8 cellular contexts compared by ENCODE assay signal in genomic region chr6:34248727-34249468, GRCh38. TPM values are rescaled to one million over a fixed set of nuclear protein-coding genes. Genes with fewer than 3 reads are reported as not detected.
DNase-seq lines count a peak whose midpoint lies in the region; TF ChIP-seq lines count a peak whose summit lies in the region.

TSS of gene SMIM29 (minus strand) at chr6:34249006. CDS start at chr6:34247791, 1,215 bp downstream.

- peak; percentile 78 for TF ChIP-seq CTCF in HEK293 (tag by site-specific recombination; IDR thresholded peaks at IDR 0.05)
- TF ChIP-seq CTCF in neutrophil (IDR thresholded peaks at IDR 0.05), result peak; percentile 100
- no peak for TF ChIP-seq CTCF in subcutaneous adipose tissue (IDR thresholded peaks at IDR 0.05; ENCODE audit: low read depth)

- peaks cover 0 to 13% of the 10 kb centered on the region in 2 experiments; a peak in 1 of 3 replicates for H3K36me3 ChIP-seq in HEK293 (ENCODE audit: control insufficient read depth in 2 of 2, insufficient read depth in 1 of 2, low read length in 2 of 2)
- H3K36me3 ChIP-seq in SJSA1, result peaks cover 18% of the 10 kb centered on the region
- peaks cover 14% of the 10 kb centered on the region for H3K36me3 ChIP-seq in neutrophil

- H3K27me3 ChIP-seq in SJSA1 (replicated peaks) (no peaks in the 10 kb centered on the region), neutrophil (no peaks in the 10 kb centered on the region)

- peaks cover 3% of the 10 kb centered on the region for H3K4me1 ChIP-seq in HEK293 (ENCODE audit: control insufficient read depth, insufficient read depth, low read length)
- peaks cover 47% of the 10 kb centered on the region for H3K4me1 ChIP-seq in SJSA1 (replicated peaks)
- H3K4me1 ChIP-seq in neutrophil (ENCODE audit: control insufficient read depth in 1 of 2, insufficient read depth in 1 of 2, low read depth in 1 of 2, low read length in 1 of 2), result peaks cover 40 to 48% of the 10 kb centered on the region in 2 experiments

- peak within 1 kb of the TSS; percentile 56; the same call in 1 of the 2 replicates for H3K27ac ChIP-seq in HEK293 (ENCODE audit: extremely low read depth, low read depth, low read length)
- peak within 1 kb of the TSS; percentile 67 for H3K27ac ChIP-seq in SJSA1
- peak within 1 kb of the TSS; percentile 96 for H3K27ac ChIP-seq in neutrophil

- DNase-seq in GM03348 (ENCODE audit: low spot score) (peak; percentile 98), MV-4-11 (lab: John Stamatoyannopoulos, UW) (peak; percentile 86), SJSA1 (ENCODE audit: low read depth in 1 of 2, low spot score in 2 of 2) (peak; percentile 85 to 97), foreskin melanocyte (peak; percentile 88)
- DNase-seq in activated naive CD4-positive, alpha-beta T cell (lab: John Stamatoyannopoulos, UW), result peak; percentile 92 to 98 (median 94)

- CTCF ChIA-PET in HEK293 (lab: Yijun Ruan, JAX), result interaction anchor here (0.5 to 4.9 kb wide), 56 partner anchors 8 to 889 kb away, joined by 3 to 101 read pairs (median 5); partner anchors contain the start of genes HMGA1, NUDT3 and RPS10

- peak within 1 kb of the TSS; percentile 79 for H3K4me3 ChIP-seq in HEK293 (ENCODE audit: low read depth, low read length)
- H3K4me3 ChIP-seq in SJSA1, result peak within 1 kb of the TSS; percentile 65
- H3K4me3 ChIP-seq in neutrophil (ENCODE audit: low read depth in 1 of 2, low read length in 1 of 2), result peak within 1 kb of the TSS; percentile 87 to 92

- no peaks in the 10 kb centered on the region for H3K9me3 ChIP-seq in HEK293 (ENCODE audit: control insufficient read depth, insufficient read depth, low read depth, low read length)
- H3K9me3 ChIP-seq in SJSA1 (replicated peaks), result no peaks in the 10 kb centered on the region
- H3K9me3 ChIP-seq in neutrophil, result no peaks in the 10 kb centered on the region

- POLR2A ChIA-PET in HEK293 (lab: Yijun Ruan, JAX), result interaction anchor here (0.6 to 4.5 kb wide), 15 partner anchors 12 to 343 kb away, joined by 3 to 54 read pairs (median 4); partner anchors contain the start of genes HMGA1 and RPS10

TF ChIP-seq in HEK293, 187 proteins besides CTCF, POLR2A, EP300 and RAD21 (continues in another document):
- TF ChIP-seq ZFP37 (tag by site-specific recombination; IDR thresholded peaks at IDR 0.05) (peak; percentile 83), ZFP69B (tag by site-specific recombination; IDR thresholded peaks at IDR 0.05) (peak; percentile 26; the same call in 1 of the 2 replicates), ZNF843 (tag by site-specific recombination; IDR thresholded peaks at IDR 0.05) (peak; percentile 33; the same call in 1 of the 2 replicates), ZNF280C (tag by site-specific recombination; IDR thresholded peaks at IDR 0.05) (no peak), REST (tag by site-specific recombination; IDR thresholded peaks at IDR 0.05) (0 out of 2 replicates have a peak, but pooled peaks have one; percentile 38), KLF1 (tag by site-specific recombination; IDR thresholded peaks at IDR 0.05) (peak; percentile 57), ZNF146 (tag by site-specific recombination; IDR thresholded peaks at IDR 0.05) (peak; percentile 12; the same call in 1 of the 2 replicates), ZNF555 (tag by site-specific recombination; conservative IDR thresholded peaks at IDR 0.05) (no peak), KLF7 (tag by site-specific recombination; IDR thresholded peaks at IDR 0.05; ENCODE audit: borderline replicate concordance) (peak; percentile 63; the same call in 1 of the 2 replicates), HIC1 (tag by site-specific recombination; IDR thresholded peaks at IDR 0.05) (peak; percentile 95), ZBTB26 (tag by site-specific recombination; optimal IDR thresholded peaks at IDR 0.05) (peak; percentile 81), ZNF501 (tag by site-specific recombination; IDR thresholded peaks at IDR 0.05) (peak; percentile 69; the same call in 1 of the 2 replicates), ZNF837 (tag by site-specific recombination; IDR thresholded peaks at IDR 0.05) (peak; percentile 83), ZNF473 (tag by site-specific recombination; IDR thresholded peaks at IDR 0.05) (no peak), ZNF610 (tag by site-specific recombination; IDR thresholded peaks at IDR 0.05; ENCODE audit: borderline replicate concordance) (peak; percentile 12; the same call in 1 of the 2 replicates), KLF9 (tag by site-specific recombination; IDR thresholded peaks at IDR 0.05; ENCODE audit: low read depth) (peak; percentile 15; the same call in 1 of the 2 replicates), SP7 (tag by site-specific recombination; IDR thresholded peaks at IDR 0.05) (peak; percentile 69; the same call in 1 of the 2 replicates), ZNF2 (tag by site-specific recombination; IDR thresholded peaks at IDR 0.05) (peak; percentile 41; the same call in 1 of the 2 replicates), GLIS1 (tag by site-specific recombination; IDR thresholded peaks at IDR 0.05) (peak; percentile 58), KLF8 (tag by site-specific recombination; IDR thresholded peaks at IDR 0.05) (peak; percentile 76), ZXDB (tag by site-specific recombination; IDR thresholded peaks at IDR 0.05) (peak; percentile 58; the same call in 1 of the 2 replicates), ZNF777 (tag by site-specific recombination; IDR thresholded peaks at IDR 0.05; ENCODE audit: borderline replicate concordance) (peak; percentile 86; the same call in 1 of the 2 replicates)

RNA-seq across cellular contexts. Expression of gene SMIM29, which starts in this region (rescaled TPM):
- 24.5 and 53.9 TPM in 2 replicates for total RNA-seq in SJSA1 (2014; rRNA removed; shearing (Covaris generic))
- total RNA-seq in subcutaneous adipose tissue, result 10 to 100 TPM; 11.3 to 23.3 (median 19.5) TPM

Comparison
In these comparisons a context has a peak if more than half of its experiments do, and no peak if none do; other contexts are left out.
1. Peak in every context shown above with its lines: DNase-seq, H3K4me3 ChIP-seq and H3K27ac ChIP-seq.